In genomic region chr18:4806342-4806741, GRCh38 we compare ENCODE assay signal across 29 cellular contexts.
"Had no signal": no experiment of that assay in that cellular context is flagged by ENCODE, and none has a peak within 500 bp of the region (broad histone marks: within the 10 kb centered on the region; RNA-seq: fewer than 3 reads in every experiment).

No MANE protein-coding gene starts in this region.

- H3K27ac ChIP-seq: brain microvascular endothelial cell, esophagus squamous epithelium, gastroesophageal sphincter, VCaP had no signal

- H3K9me3 ChIP-seq: esophagus squamous epithelium had no signal

- H3K4me3 Mint-ChIP-seq: activated CD4-positive, alpha-beta memory T cell treated with anti-CD3 and anti-CD28 coated beads, Interleukin-2, amount 10 ng/mL, durations not matched to agents 7 days and 5 days; activated CD4-positive, alpha-beta T cell treated with anti-CD3 and anti-CD28 coated beads, Interleukin-2, amount 10 ng/mL, durations not matched to agents 7 days and 5 days; activated naive CD4-positive, alpha-beta T cell treated with anti-CD3 and anti-CD28 coated beads, Interleukin-2, amount 10 ng/mL, durations not matched to agents 7 days and 5 days; activated naive CD8-positive, alpha-beta T cell treated with anti-CD3 and anti-CD28 coated beads, Interleukin-2, amount 10 ng/mL, durations not matched to agents 7 days and 5 days; activated T-cell treated with anti-CD3 and anti-CD28 coated beads, Interleukin-2, amount 50 U/mL, for 24 hours; activated T-cell treated with anti-CD3 and anti-CD28 coated beads, Interleukin-2, amount 50 U/mL, for 72 hours; central memory CD8-positive, alpha-beta T cell; effector memory CD8-positive, alpha-beta T cell; WTC11 had no signal

- H3K27me3 Mint-ChIP-seq: activated CD4-positive, alpha-beta memory T cell treated with anti-CD3 and anti-CD28 coated beads, Interleukin-2, amount 10 ng/mL, durations not matched to agents 7 days and 5 days; activated CD4-positive, alpha-beta T cell treated with anti-CD3 and anti-CD28 coated beads, Interleukin-2, amount 10 ng/mL, durations not matched to agents 7 days and 5 days; activated naive CD4-positive, alpha-beta T cell treated with anti-CD3 and anti-CD28 coated beads, Interleukin-2, amount 10 ng/mL, durations not matched to agents 7 days and 5 days; activated naive CD8-positive, alpha-beta T cell treated with anti-CD3 and anti-CD28 coated beads, Interleukin-2, amount 10 ng/mL, durations not matched to agents 7 days and 5 days; activated T-cell treated with anti-CD3 and anti-CD28 coated beads, Interleukin-2, amount 50 U/mL, for 24 hours; central memory CD8-positive, alpha-beta T cell; effector memory CD8-positive, alpha-beta T cell had no signal

- H3K36me3 Mint-ChIP-seq: activated naive CD4-positive, alpha-beta T cell treated with anti-CD3 and anti-CD28 coated beads, Interleukin-2, amount 10 ng/mL, durations not matched to agents 7 days and 5 days; activated naive CD4-positive, alpha-beta T cell treated with anti-CD3 and anti-CD28 coated beads, Interleukin-2, amount 50 U/mL, for 72 hours; activated naive CD8-positive, alpha-beta T cell treated with anti-CD3 and anti-CD28 coated beads, Interleukin-2, amount 10 ng/mL, durations not matched to agents 7 days and 5 days had no signal

- H3K36me3 ChIP-seq: brain microvascular endothelial cell, esophagus squamous epithelium, gastroesophageal sphincter had no signal

- H3K27ac Mint-ChIP-seq: activated CD4-positive, alpha-beta memory T cell treated with anti-CD3 and anti-CD28 coated beads, Interleukin-2, amount 10 ng/mL, durations not matched to agents 7 days and 5 days; activated CD4-positive, alpha-beta T cell treated with anti-CD3 and anti-CD28 coated beads, Interleukin-2, amount 10 ng/mL, durations not matched to agents 7 days and 5 days; activated naive CD4-positive, alpha-beta T cell treated with anti-CD3 and anti-CD28 coated beads, Interleukin-2, amount 10 ng/mL, durations not matched to agents 7 days and 5 days; activated naive CD8-positive, alpha-beta T cell treated with anti-CD3 and anti-CD28 coated beads, Interleukin-2, amount 10 ng/mL, durations not matched to agents 7 days and 5 days; activated T-cell treated with anti-CD3 and anti-CD28 coated beads, Interleukin-2, amount 50 U/mL, for 24 hours; activated T-cell treated with anti-CD3 and anti-CD28 coated beads, Interleukin-2, amount 50 U/mL, for 72 hours; effector memory CD8-positive, alpha-beta T cell; WTC11 had no signal

- H3K4me1 Mint-ChIP-seq: activated CD4-positive, alpha-beta memory T cell treated with anti-CD3 and anti-CD28 coated beads, Interleukin-2, amount 10 ng/mL, durations not matched to agents 7 days and 5 days; activated CD4-positive, alpha-beta T cell treated with anti-CD3 and anti-CD28 coated beads, Interleukin-2, amount 10 ng/mL, durations not matched to agents 7 days and 5 days; activated naive CD4-positive, alpha-beta T cell treated with anti-CD3 and anti-CD28 coated beads, Interleukin-2, amount 10 ng/mL, durations not matched to agents 7 days and 5 days; activated naive CD8-positive, alpha-beta T cell treated with anti-CD3 and anti-CD28 coated beads, Interleukin-2, amount 10 ng/mL, durations not matched to agents 7 days and 5 days; central memory CD8-positive, alpha-beta T cell had no signal

- H3K4me1 ChIP-seq: esophagus squamous epithelium, gastroesophageal sphincter had no signal

- H3K27me3 ChIP-seq: brain microvascular endothelial cell, esophagus squamous epithelium, gastroesophageal sphincter had no signal

- H3K4me3 ChIP-seq: esophagus squamous epithelium, gastroesophageal sphincter had no signal

- DNase-seq: activated CD4-positive, alpha-beta memory T cell treated with anti-CD3 and anti-CD28 coated beads, Interleukin-2, amount 10 ng/mL, durations not matched to agents 7 days and 5 days; activated CD4-positive, alpha-beta T cell treated with anti-CD3 and anti-CD28 coated beads for 1 hour; activated CD4-positive, alpha-beta T cell treated with anti-CD3 and anti-CD28 coated beads for 4 hours; activated CD4-positive, alpha-beta T cell treated with anti-CD3 and anti-CD28 coated beads, Interleukin-2, amount 10 ng/mL, durations not matched to agents 7 days and 5 days; activated CD4-positive, alpha-beta T cell treated with anti-CD3 and anti-CD28 coated beads, Interleukin-2, amount 50 U/mL, for 4 hours; activated CD8-positive, alpha-beta memory T cell treated with anti-CD3 and anti-CD28 coated beads, Interleukin-2, amount 50 U/mL, for 48 hours; activated gamma-delta T cell; activated naive CD4-positive, alpha-beta T cell; activated naive CD4-positive, alpha-beta T cell treated with anti-CD3 and anti-CD28 coated beads, Interleukin-2, amount 10 ng/mL, durations not matched to agents 7 days and 5 days; activated naive CD8-positive, alpha-beta T cell treated with anti-CD3 and anti-CD28 coated beads, Interleukin-2, amount 10 ng/mL, durations not matched to agents 7 days and 5 days; activated T-cell treated with anti-CD3 and anti-CD28 coated beads for 4 hours; activated T-cell treated with anti-CD3 and anti-CD28 coated beads, Interleukin-2, amount 50 U/mL, for 24 hours; activated T-cell treated with anti-CD3 and anti-CD28 coated beads, Interleukin-2, amount 50 U/mL, for 72 hours; brain microvascular endothelial cell; cortex of kidney; dermis blood vessel endothelial cell; effector CD4-positive, alpha-beta T cell; effector memory CD8-positive, alpha-beta T cell; esophagus squamous epithelium; foreskin melanocyte; T-helper 2 cell had no signal

- FAIRE-seq: bronchial epithelial cell, colon, TTC549 had no signal
